10 cellular contexts compared by ENCODE assay signal in the genomic region with DNA sequence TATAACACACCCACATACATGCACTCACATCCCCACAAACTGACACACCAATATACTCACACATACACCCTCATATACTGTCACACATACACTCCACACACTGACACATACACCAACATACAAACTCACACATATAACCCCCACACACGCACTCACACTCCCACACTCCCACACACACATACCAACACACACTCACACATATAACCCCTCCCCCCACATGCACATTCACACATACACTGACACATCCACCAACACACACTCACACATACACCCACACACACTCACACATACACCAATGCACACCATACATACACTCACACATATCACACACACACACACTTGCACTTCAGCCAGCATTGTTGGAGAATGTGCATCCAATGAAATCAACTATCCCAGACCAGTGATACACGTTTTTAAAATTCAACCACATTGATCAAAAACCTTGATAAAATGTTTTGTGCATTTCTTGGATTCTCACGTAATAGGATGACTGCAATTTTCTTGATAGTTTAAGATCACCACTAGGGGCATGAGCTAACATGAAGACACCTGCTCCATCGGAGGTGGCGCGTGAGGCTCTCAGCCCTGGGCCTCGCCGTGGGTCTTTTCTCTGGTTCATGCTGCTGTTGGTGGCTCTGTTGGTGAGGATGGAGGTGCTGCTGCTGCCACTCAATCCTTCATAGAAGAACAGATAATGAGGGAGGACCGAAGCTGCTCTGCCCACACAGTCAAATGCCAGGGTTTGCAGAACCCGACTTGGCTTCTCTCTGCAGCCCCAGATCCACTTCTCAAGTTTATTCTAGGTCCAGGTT. TPM values are rescaled to one million over a fixed set of nuclear protein-coding genes. Genes with fewer than 3 reads are reported as not detected.
DNase-seq lines count a peak whose midpoint lies in the region; ATAC-seq and TF ChIP-seq lines count a peak whose summit lies in the region.
"Had no signal": no experiment of that assay in that cellular context is flagged by ENCODE, and none has a peak within 500 bp of the region (broad histone marks: within the 10 kb centered on the region; RNA-seq: fewer than 3 reads in every experiment).

No MANE protein-coding gene starts in this region.

- no peaks in the 10 kb centered on the region; the same call in 1 of the 2 replicates for H3K4me1 ChIP-seq in iPS DF 6.9 (ENCODE audit: control insufficient read depth, insufficient read depth, low read length)

- H3K4me1 Mint-ChIP-seq in T-helper 17 cell, result peaks cover 2% of the 10 kb centered on the region

- H3K4me3 ChIP-seq in GM12875 (ENCODE audit: low read depth, low read length) (no peak overlapping the region), iPS DF 6.9 (ENCODE audit: low read length) (no peak overlapping the region)

- ATAC-seq in T-helper 17 cell, result peak; percentile 33
- ATAC-seq: naive thymus-derived CD8-positive, alpha-beta T cell had no signal

- no peak overlapping the region for H3K27ac ChIP-seq in iPS DF 6.9 (ENCODE audit: low read length)

- no peaks in the 10 kb centered on the region for H3K27me3 ChIP-seq in iPS DF 6.9 (ENCODE audit: control insufficient read depth, insufficient read depth, low read length)

- H3K27ac Mint-ChIP-seq in T-helper 17 cell, result no peak overlapping the region
- H3K27ac Mint-ChIP-seq: naive thymus-derived CD8-positive, alpha-beta T cell; stimulated activated naive CD8-positive, alpha-beta T cell treated with anti-CD3 and anti-CD28 coated beads, Interleukin-15, Interleukin-2, amounts not matched to agents 100 ng/mL and 50 ng/mL, for 24 hours had no signal

- 100% methylated on average over 1 of the region's 10 CpGs for WGBS in iPS DF 6.9 (ENCODE audit: insufficient coverage, insufficient read length)

- no peak overlapping the region for H3K4me3 Mint-ChIP-seq in T-helper 17 cell
- H3K4me3 Mint-ChIP-seq: naive thymus-derived CD8-positive, alpha-beta T cell; stimulated activated naive CD8-positive, alpha-beta T cell treated with anti-CD3 and anti-CD28 coated beads, Interleukin-15, Interleukin-2, amounts not matched to agents 100 ng/mL and 50 ng/mL, for 24 hours had no signal

- H3K27me3 Mint-ChIP-seq in T-helper 17 cell, result no peaks in the 10 kb centered on the region
- H3K27me3 Mint-ChIP-seq: naive thymus-derived CD8-positive, alpha-beta T cell; stimulated activated naive CD8-positive, alpha-beta T cell treated with anti-CD3 and anti-CD28 coated beads, Interleukin-15, Interleukin-2, amounts not matched to agents 100 ng/mL and 50 ng/mL, for 24 hours had no signal

- TF ChIP-seq CTCF in GM12875 (IDR thresholded peaks at IDR 0.05; ENCODE audit: borderline replicate concordance, insufficient read depth, low read depth, low read length), result peak; percentile 57; the same call in 1 of the 2 replicates

- H3K36me3 Mint-ChIP-seq in T-helper 17 cell (ENCODE audit: low read depth), result no peaks in the 10 kb centered on the region
- H3K36me3 Mint-ChIP-seq: naive thymus-derived CD8-positive, alpha-beta T cell had no signal

- H3K36me3 ChIP-seq in iPS DF 6.9 (ENCODE audit: control insufficient read depth, insufficient read depth, low read length), result no peaks in the 10 kb centered on the region

- DNase-seq in A172 (ENCODE audit: low spot score) (peak; percentile 21), T-helper 17 cell (no peak), iPS DF 6.9 (ENCODE audit: low read depth, low spot score) (peak; percentile 22), LoVo (ENCODE audit: low spot score) (no peak), NCI-H187 treated with DMSO at 0.1 percent for 48 hours (lab: John Stamatoyannopoulos, UW) (no peak), UCSD-AML1 (lab: John Stamatoyannopoulos, UW; ENCODE audit: unreplicated experiment) (no peak), NCI-H2107 treated with DMSO at 0.1 percent for 48 hours (lab: John Stamatoyannopoulos, UW; ENCODE audit: unreplicated experiment) (no peak)

- no peaks in the 10 kb centered on the region for H3K9me3 ChIP-seq in T-helper 17 cell (ENCODE audit: control insufficient read depth, low read length, poor library complexity, severe bottlenecking)
- H3K9me3 ChIP-seq in iPS DF 6.9 (ENCODE audit: control insufficient read depth, insufficient read depth, low read length), result no peaks in the 10 kb centered on the region

RNA-seq across cellular contexts. Expression of a gene that starts 32.1 kb away (rescaled TPM):
- 2.4 and 2.5 TPM in 2 replicates for total RNA-seq in A172 (2014; rRNA removed; shearing (Covaris generic))
- 1 to 10 TPM in 1 of 2 donors, under 1 TPM in 1; 0.26 to 3.3 TPM for total RNA-seq in T-helper 17 cell

Comparison
In these comparisons a context has a peak if more than half of its experiments do, and no peak if none do; other contexts are left out.
1. DNase-seq: peak in A172 (single experiment) and iPS DF 6.9 (single experiment); none in T-helper 17 cell (0 of 3), LoVo (single experiment), NCI-H187 treated with DMSO at 0.1 percent for 48 hours (single experiment), UCSD-AML1 (single experiment) and NCI-H2107 treated with DMSO at 0.1 percent for 48 hours (single experiment).